28 cellular contexts compared by ENCODE assay signal in the genomic region with DNA sequence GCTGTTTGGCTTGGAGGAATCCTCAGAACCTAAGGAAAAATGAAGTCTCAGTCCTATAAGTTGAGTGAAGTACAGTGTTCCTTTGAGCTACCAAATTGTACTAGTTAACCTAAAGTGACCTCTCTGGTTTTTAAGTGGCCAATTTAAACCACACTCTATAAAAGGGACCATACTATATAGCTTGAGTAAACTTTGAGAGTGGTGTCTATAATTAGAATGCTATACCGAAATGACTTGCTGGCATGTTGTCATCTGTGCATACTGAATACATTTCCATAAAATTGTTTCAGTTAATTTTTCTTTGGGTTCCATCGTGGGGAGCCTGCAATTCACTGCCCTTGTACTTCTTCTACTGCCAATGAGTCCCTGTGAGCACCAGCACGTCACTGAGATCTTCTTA.
"Had no signal": no experiment of that assay in that cellular context is flagged by ENCODE, and none has a peak within 500 bp of the region (broad histone marks: within the 10 kb centered on the region; RNA-seq: fewer than 3 reads in every experiment).

No MANE protein-coding gene starts in this region.

- H3K27ac ChIP-seq: breast epithelium, esophagus muscularis mucosa, gastroesophageal sphincter, prostate gland, right atrium auricular region, spleen, thyroid gland, upper lobe of right lung had no signal

- H3K27me3 ChIP-seq: breast epithelium, esophagus muscularis mucosa, gastroesophageal sphincter, right atrium auricular region, spleen, thyroid gland, upper lobe of right lung had no signal

- H3K4me1 Mint-ChIP-seq: activated naive CD8-positive, alpha-beta T cell treated with anti-CD3 and anti-CD28 coated beads, Interleukin-2, amount 10 ng/mL, durations not matched to agents 7 days and 5 days; central memory CD8-positive, alpha-beta T cell had no signal

- H3K4me3 ChIP-seq: breast epithelium, esophagus muscularis mucosa, gastroesophageal sphincter, prostate gland, right atrium auricular region, spleen, thyroid gland, upper lobe of right lung had no signal

- H3K9me3 ChIP-seq: breast epithelium, esophagus muscularis mucosa, gastroesophageal sphincter, prostate gland, right atrium auricular region, spleen, thyroid gland, upper lobe of right lung had no signal

- H3K4me3 Mint-ChIP-seq: activated naive CD4-positive, alpha-beta T cell treated with anti-CD3 and anti-CD28 coated beads for 36 hours; activated naive CD8-positive, alpha-beta T cell treated with anti-CD3 and anti-CD28 coated beads, Interleukin-2, amount 10 ng/mL, durations not matched to agents 7 days and 5 days; activated T-cell treated with anti-CD3 and anti-CD28 coated beads, Interleukin-2, amount 50 U/mL, for 4 hours; central memory CD8-positive, alpha-beta T cell; natural killer cell; stimulated activated naive CD8-positive, alpha-beta T cell treated with anti-CD3 and anti-CD28 coated beads, Interleukin-15, Interleukin-2, amounts not matched to agents 100 ng/mL and 50 ng/mL, for 24 hours had no signal

- H3K36me3 ChIP-seq: breast epithelium, esophagus muscularis mucosa, gastroesophageal sphincter, prostate gland, right atrium auricular region, spleen, thyroid gland, upper lobe of right lung had no signal

- H3K27me3 Mint-ChIP-seq: activated naive CD8-positive, alpha-beta T cell treated with anti-CD3 and anti-CD28 coated beads, Interleukin-2, amount 10 ng/mL, durations not matched to agents 7 days and 5 days; central memory CD8-positive, alpha-beta T cell; stimulated activated naive CD8-positive, alpha-beta T cell treated with anti-CD3 and anti-CD28 coated beads, Interleukin-15, Interleukin-2, amounts not matched to agents 100 ng/mL and 50 ng/mL, for 24 hours had no signal

- H3K27ac Mint-ChIP-seq: activated naive CD4-positive, alpha-beta T cell treated with anti-CD3 and anti-CD28 coated beads for 36 hours; activated naive CD8-positive, alpha-beta T cell treated with anti-CD3 and anti-CD28 coated beads, Interleukin-2, amount 10 ng/mL, durations not matched to agents 7 days and 5 days; natural killer cell; stimulated activated naive CD8-positive, alpha-beta T cell treated with anti-CD3 and anti-CD28 coated beads, Interleukin-15, Interleukin-2, amounts not matched to agents 100 ng/mL and 50 ng/mL, for 24 hours had no signal

- H3K9me3 Mint-ChIP-seq: activated naive CD4-positive, alpha-beta T cell treated with anti-CD3 and anti-CD28 coated beads for 36 hours; activated naive CD8-positive, alpha-beta T cell treated with anti-CD3 and anti-CD28 coated beads, Interleukin-2, amount 10 ng/mL, durations not matched to agents 7 days and 5 days had no signal

- H3K36me3 Mint-ChIP-seq: activated naive CD8-positive, alpha-beta T cell treated with anti-CD3 and anti-CD28 coated beads, Interleukin-2, amount 10 ng/mL, durations not matched to agents 7 days and 5 days; natural killer cell had no signal

- ATAC-seq: activated T-cell treated with anti-CD3 and anti-CD28 coated beads, Interleukin-2, amount 50 U/mL, for 4 hours; gastroesophageal sphincter; left ventricle myocardium superior; natural killer cell; upper lobe of right lung had no signal

- DNase-seq: activated CD4-positive, alpha-beta T cell treated with anti-CD3 and anti-CD28 coated beads for 4 hours; activated CD4-positive, alpha-beta T cell treated with anti-CD3 and anti-CD28 coated beads, Interleukin-2, amount 50 U/mL, for 48 hours; activated CD4-positive, CD25-positive, alpha-beta regulatory T cell; activated CD8-positive, alpha-beta memory T cell treated with anti-CD3 and anti-CD28 coated beads, Interleukin-2, amount 50 U/mL, for 48 hours; activated effector memory CD4-positive, alpha-beta T cell treated with Interleukin-2 at 50 U/mL for 16 hours; activated naive CD4-positive, alpha-beta T cell treated with anti-CD3 and anti-CD28 coated beads for 36 hours; activated naive CD8-positive, alpha-beta T cell treated with anti-CD3 and anti-CD28 coated beads, Interleukin-2, amount 10 ng/mL, durations not matched to agents 7 days and 5 days; activated T-cell treated with anti-CD3 and anti-CD28 coated beads, Interleukin-2, amount 50 U/mL, for 4 hours; amniotic stem cell; effector memory CD4-positive, alpha-beta T cell; head of caudate nucleus; hypothalamus; left ventricle myocardium superior; mammary epithelial cell; midbrain; natural killer cell; spleen; stimulated activated CD4-positive, alpha-beta T cell treated with anti-CD3 and anti-CD28 coated beads, Interleukin-4, amount 100 ng/mL, for 1 hour; substantia nigra; thyroid gland; upper lobe of right lung had no signal

- H3K4me1 ChIP-seq: breast epithelium, esophagus muscularis mucosa, gastroesophageal sphincter, prostate gland, right atrium auricular region, thyroid gland, upper lobe of right lung had no signal
